ENCODE assay signal across 8 cellular contexts in genomic region chr7:103989785-103990775, GRCh38. TPM values are rescaled to one million over a fixed set of nuclear protein-coding genes. Genes with fewer than 3 reads are reported as not detected.
A peak's percentile ranks its signal among the peaks of the same experiment; 100 is the strongest.
DNase-seq lines count a peak whose midpoint lies in the region; ATAC-seq and TF ChIP-seq lines count a peak whose summit lies in the region.

No MANE protein-coding gene starts in this region.

- no peaks in the 10 kb centered on the region for H3K9me3 ChIP-seq in testis

- H3K36me3 Mint-ChIP-seq in activated naive CD4-positive, alpha-beta T cell treated with anti-CD3 and anti-CD28 coated beads for 36 hours (ENCODE audit: low read depth), result no peaks in the 10 kb centered on the region

- CTCF ChIA-PET in activated naive CD4-positive, alpha-beta T cell treated with anti-CD3 and anti-CD28 coated beads for 36 hours (lab: Charles Lee), result no interaction called here

- 0 to 1% methylated on average over 42 to 53 of the region's 82 CpGs for WGBS in testis, 2 donors

- H3K4me1 ChIP-seq in testis, result no peaks in the 10 kb centered on the region

- H3K4me3 ChIP-seq in brain microvascular endothelial cell (ENCODE audit: low read depth, low read length) (peak overlapping the region; percentile 61), testis (peak overlapping the region; percentile 38 to 57)

- no peaks in the 10 kb centered on the region for H3K27me3 ChIP-seq in brain microvascular endothelial cell (replicated peaks)
- H3K27me3 ChIP-seq in testis, result no peaks in the 10 kb centered on the region

- in situ Hi-C loops in brain microvascular endothelial cell (cut with HindIII; ENCODE audit: low pct_ligation_motif_present, low sequenced_read_pairs), result no loop called here

- no peaks in the 10 kb centered on the region for H3K9me3 Mint-ChIP-seq in activated naive CD4-positive, alpha-beta T cell treated with anti-CD3 and anti-CD28 coated beads for 36 hours

- intact Hi-C loops in activated naive CD4-positive, alpha-beta T cell treated with anti-CD3 and anti-CD28 coated beads for 36 hours (cut with micrococcal nuclease), result no loop called here
- intact Hi-C loops in testis (cut with DNase I; ENCODE audit: low total_unique reads), result no loop called here

- DNase-seq in activated naive CD4-positive, alpha-beta T cell treated with anti-CD3 and anti-CD28 coated beads for 36 hours, result no peak
- DNase-seq in activated naive CD4-positive, alpha-beta T cell treated with anti-CD3 and anti-CD28 coated beads, Interleukin-2, amount 50 U/mL, for 16 hours, result no peak
- DNase-seq in NCI-H2227 treated with DMSO at 0.1 percent for 48 hours (lab: John Stamatoyannopoulos, UW), result peak; percentile 87
- peak; percentile 36 for DNase-seq in brain microvascular endothelial cell
- peak; percentile 72 for DNase-seq in left kidney (ENCODE audit: low read depth, low spot score)
- peak; percentile 23 for DNase-seq in testis
- no peak for DNase-seq in effector CD4-positive, alpha-beta T cell

- H3K4me3 Mint-ChIP-seq in activated naive CD4-positive, alpha-beta T cell treated with anti-CD3 and anti-CD28 coated beads for 36 hours, result peak overlapping the region; percentile 63

- peaks cover 30% of the 10 kb centered on the region for H3K27me3 Mint-ChIP-seq in activated naive CD4-positive, alpha-beta T cell treated with anti-CD3 and anti-CD28 coated beads for 36 hours (ENCODE audit: low read depth)

- TF ChIP-seq CTCF in brain microvascular endothelial cell (IDR thresholded peaks at IDR 0.05; ENCODE audit: low read depth, low read length, missing control alignments) (peak; percentile 16), testis (IDR thresholded peaks at IDR 0.05) (no peak)

- no peak overlapping the region for H3K27ac ChIP-seq in brain microvascular endothelial cell
- peak overlapping the region in 1 of 2 donors; percentile 55 for H3K27ac ChIP-seq in testis

- no peak for TF ChIP-seq POLR2A in testis (IDR thresholded peaks at IDR 0.05)

- H3K27ac Mint-ChIP-seq in activated naive CD4-positive, alpha-beta T cell treated with anti-CD3 and anti-CD28 coated beads for 36 hours, result no peak overlapping the region

- no peak for ATAC-seq in HG02588 (IDR thresholded peaks at IDR 0.05; ENCODE audit: unreplicated experiment)

- H3K36me3 ChIP-seq in brain microvascular endothelial cell (replicated peaks) (no peaks in the 10 kb centered on the region), testis (ENCODE audit: low read depth, missing control alignments) (no peaks in the 10 kb centered on the region)

- peaks cover 10% of the 10 kb centered on the region for H3K4me1 Mint-ChIP-seq in activated naive CD4-positive, alpha-beta T cell treated with anti-CD3 and anti-CD28 coated beads for 36 hours (ENCODE audit: low read depth)

RNA-seq across cellular contexts. Expression of gene RELN, which starts 0.6 kb away (rescaled TPM):
- not detected for total RNA-seq in activated naive CD4-positive, alpha-beta T cell treated with anti-CD3 and anti-CD28 coated beads for 36 hours
- total RNA-seq in testis, result 1 to 10 TPM; 3.8 to 5.8 TPM
- 5.2 TPM for polyA plus RNA-seq in testis (ENCODE audit: insufficient read depth, low read depth, low replicate concordance)

Comparison
In these comparisons a context has a peak if more than half of its experiments do, and no peak if none do; other contexts are left out.
1. DNase-seq: peak in NCI-H2227 treated with DMSO at 0.1 percent for 48 hours (single experiment), brain microvascular endothelial cell (single experiment), left kidney (single experiment) and testis (single experiment); none in activated naive CD4-positive, alpha-beta T cell treated with anti-CD3 and anti-CD28 coated beads for 36 hours (single experiment), activated naive CD4-positive, alpha-beta T cell treated with anti-CD3 and anti-CD28 coated beads, Interleukin-2, amount 50 U/mL, for 16 hours (single experiment) and effector CD4-positive, alpha-beta T cell (single experiment).
2. RNA of gene RELN, which starts 0.6 kb away (total RNA-seq): 3.8 to 5.8 TPM in testis; not detected in activated naive CD4-positive, alpha-beta T cell treated with anti-CD3 and anti-CD28 coated beads for 36 hours; every median in the first group is over 4 times any median in the second.